In genomic region chr17:63405741-63406261, GRCh38 we compare ENCODE assay signal across 8 cellular contexts. TPM values are rescaled to one million over a fixed set of nuclear protein-coding genes. Genes with fewer than 3 reads are reported as not detected.
DNase-seq lines count a peak whose midpoint lies in the region; ATAC-seq and TF ChIP-seq lines count a peak whose summit lies in the region.

No MANE protein-coding gene starts in this region.

- TF ChIP-seq POLR2A in upper lobe of left lung (IDR thresholded peaks at IDR 0.05), result no peak

- POLR2A ChIA-PET in CD8-positive, alpha-beta memory T cell (lab: Charles Lee), result no interaction called here

- no peaks in the 10 kb centered on the region for H3K27me3 Mint-ChIP-seq in CD8-positive, alpha-beta memory T cell
- H3K27me3 Mint-ChIP-seq in activated T-helper 1 cell treated with anti-CD3 and anti-CD28 coated beads, Interleukin-12 subunit alpha, Interleukin-12 subunit beta, Interleukin-2, Interleukin-4 antibody, amounts not matched to agents 30 ng/mL and 10 ng/mL and 1 ng/mL, durations not matched to agents 14 hours and 24 hours and 36 hours (ENCODE audit: insufficient read depth), result no peaks in the 10 kb centered on the region

- no peak for TF ChIP-seq EP300 in upper lobe of left lung (IDR thresholded peaks at IDR 0.05)

- no peaks in the 10 kb centered on the region for H3K9me3 Mint-ChIP-seq in CD8-positive, alpha-beta memory T cell
- no peaks in the 10 kb centered on the region for H3K9me3 Mint-ChIP-seq in activated T-helper 1 cell treated with anti-CD3 and anti-CD28 coated beads, Interleukin-12 subunit alpha, Interleukin-12 subunit beta, Interleukin-2, Interleukin-4 antibody, amounts not matched to agents 30 ng/mL and 10 ng/mL and 1 ng/mL, durations not matched to agents 14 hours and 24 hours and 36 hours

- peak overlapping the region in 5 of 8 donors; percentile 5 to 58 (median 29) for H3K27ac Mint-ChIP-seq in CD8-positive, alpha-beta memory T cell
- no peak overlapping the region for H3K27ac Mint-ChIP-seq in activated T-helper 1 cell treated with anti-CD3 and anti-CD28 coated beads, Interleukin-12 subunit alpha, Interleukin-12 subunit beta, Interleukin-2, Interleukin-4 antibody, amounts not matched to agents 30 ng/mL and 10 ng/mL and 1 ng/mL, durations not matched to agents 14 hours and 24 hours and 36 hours

- H3K9me3 ChIP-seq in CD8-positive, alpha-beta memory T cell (ENCODE audit: low read length), result no peaks in the 10 kb centered on the region
- H3K9me3 ChIP-seq in upper lobe of left lung, result no peaks in the 10 kb centered on the region

- no peaks in the 10 kb centered on the region for H3K4me1 ChIP-seq in CD8-positive, alpha-beta memory T cell (ENCODE audit: insufficient read depth, low read length)
- peaks cover 0 to 4% (median 0%) of the 10 kb centered on the region in 4 donors for H3K4me1 ChIP-seq in upper lobe of left lung

- 75 to 76% methylated on average over 6 of the region's 6 CpGs for WGBS in upper lobe of left lung, 2 donors

- H3K4me1 Mint-ChIP-seq in CD8-positive, alpha-beta memory T cell, result peaks cover 2 to 8% (median 8%) of the 10 kb centered on the region in 3 donors
- H3K4me1 Mint-ChIP-seq in activated T-helper 1 cell treated with anti-CD3 and anti-CD28 coated beads, Interleukin-12 subunit alpha, Interleukin-12 subunit beta, Interleukin-2, Interleukin-4 antibody, amounts not matched to agents 30 ng/mL and 10 ng/mL and 1 ng/mL, durations not matched to agents 14 hours and 24 hours and 36 hours (ENCODE audit: low read depth), result peaks cover 5% of the 10 kb centered on the region

- TF ChIP-seq CTCF in upper lobe of left lung (IDR thresholded peaks at IDR 0.05), result peak; percentile 41 to 68 (median 64)

- no peak overlapping the region for H3K4me3 ChIP-seq in CD8-positive, alpha-beta memory T cell (ENCODE audit: low read length)
- no peak overlapping the region for H3K4me3 ChIP-seq in upper lobe of left lung

- in situ Hi-C loops in T47D (cut with HindIII; ENCODE audit: low pct_unique_long_range_greater_than_20kb, low sequenced_read_pairs), result no loop called here

- CTCF ChIA-PET in CD8-positive, alpha-beta memory T cell (lab: Charles Lee), result interaction anchor here (0.7 to 3.5 kb wide), 14 partner anchors 9 to 736 kb away, joined by 3 to 21 read pairs (median 5); no protein-coding TSS in a partner anchor

- peaks cover under 1 to 12% (median 3%) of the 10 kb centered on the region in 3 donors for H3K36me3 Mint-ChIP-seq in CD8-positive, alpha-beta memory T cell
- H3K36me3 Mint-ChIP-seq in activated T-helper 1 cell treated with anti-CD3 and anti-CD28 coated beads, Interleukin-12 subunit alpha, Interleukin-12 subunit beta, Interleukin-2, Interleukin-4 antibody, amounts not matched to agents 30 ng/mL and 10 ng/mL and 1 ng/mL, durations not matched to agents 14 hours and 24 hours and 36 hours (ENCODE audit: low read depth), result no peaks in the 10 kb centered on the region

- no peak overlapping the region for H3K4me3 Mint-ChIP-seq in CD8-positive, alpha-beta memory T cell
- H3K4me3 Mint-ChIP-seq in activated T-helper 1 cell treated with anti-CD3 and anti-CD28 coated beads, Interleukin-12 subunit alpha, Interleukin-12 subunit beta, Interleukin-2, Interleukin-4 antibody, amounts not matched to agents 30 ng/mL and 10 ng/mL and 1 ng/mL, durations not matched to agents 14 hours and 24 hours and 36 hours, result no peak overlapping the region

- no peaks in the 10 kb centered on the region for H3K36me3 ChIP-seq in CD8-positive, alpha-beta memory T cell (ENCODE audit: insufficient read depth, low read length)
- peaks cover 0 to 11% (median 3%) of the 10 kb centered on the region in 4 donors for H3K36me3 ChIP-seq in upper lobe of left lung

- peak; percentile 67 to 76 for ATAC-seq in upper lobe of left lung (ENCODE audit: low FRiP score in 2 of 2)

- no peaks in the 10 kb centered on the region for H3K27me3 ChIP-seq in CD8-positive, alpha-beta memory T cell (ENCODE audit: insufficient read depth, low read length, poor library complexity, severe bottlenecking)
- H3K27me3 ChIP-seq in upper lobe of left lung, result no peaks in the 10 kb centered on the region

- peak in 1 of 5 donors; percentile 18 for DNase-seq in CD8-positive, alpha-beta memory T cell
- peak; percentile 86 for DNase-seq in HCEC 1CT
- DNase-seq in NCI-H69 (lab: John Stamatoyannopoulos, UW), result peak; percentile 71
- peak; percentile 44 to 80 for DNase-seq in T47D (ENCODE audit: low read depth in 1 of 2, low spot score in 1 of 2)
- peak; percentile 76 for DNase-seq in kidney tubule cell (ENCODE audit: low spot score)
- DNase-seq in upper lobe of left lung, result no peak
- DNase-seq in activated T-helper 1 cell treated with anti-CD3 and anti-CD28 coated beads, Interleukin-12 subunit alpha, Interleukin-12 subunit beta, Interleukin-2, Interleukin-4 antibody, amounts not matched to agents 30 ng/mL and 10 ng/mL and 1 ng/mL, durations not matched to agents 14 hours and 24 hours and 36 hours (ENCODE audit: low spot score), result no peak
- DNase-seq in ureter (ENCODE audit: low spot score), result no peak

- intact Hi-C loops in activated T-helper 1 cell treated with anti-CD3 and anti-CD28 coated beads, Interleukin-12 subunit alpha, Interleukin-12 subunit beta, Interleukin-2, Interleukin-4 antibody, amounts not matched to agents 30 ng/mL and 10 ng/mL and 1 ng/mL, durations not matched to agents 14 hours and 24 hours and 36 hours (cut with micrococcal nuclease), result loop anchor here (1.0 to 2.0 kb wide), 5 partner anchors 206 to 853 kb away; no protein-coding TSS in a partner anchor

- no peak overlapping the region for H3K27ac ChIP-seq in CD8-positive, alpha-beta memory T cell (ENCODE audit: low read depth, low read length)
- H3K27ac ChIP-seq in upper lobe of left lung, result peak overlapping the region in 1 of 4 donors; percentile 10

RNA-seq across cellular contexts. Expression of gene CYB561, which starts 40.3 kb away (rescaled TPM):
- total RNA-seq in CD8-positive, alpha-beta memory T cell, result 10 to 100 TPM; 14.3 to 16.6 TPM
- polyA plus RNA-seq in CD8-positive, alpha-beta memory T cell, result 42.7 TPM
- 100 to 1,000 TPM in 1 of 6 donors, 10 to 100 TPM in 5; 53.7 to 124 (median 64.4) TPM for total RNA-seq in upper lobe of left lung
- 1.9 and 2.9 TPM in 2 replicates for total RNA-seq in activated T-helper 1 cell treated with anti-CD3 and anti-CD28 coated beads, Interleukin-12 subunit alpha, Interleukin-12 subunit beta, Interleukin-2, Interleukin-4 antibody, amounts not matched to agents 30 ng/mL and 10 ng/mL and 1 ng/mL, durations not matched to agents 14 hours and 24 hours and 36 hours
- total RNA-seq in ureter, result 70.8 TPM

Comparison
In these comparisons a context has a peak if more than half of its experiments do, and no peak if none do; other contexts are left out.
1. DNase-seq: peak in HCEC 1CT (single experiment), NCI-H69 (single experiment), T47D (2 of 2) and kidney tubule cell (single experiment); none in upper lobe of left lung (0 of 2), activated T-helper 1 cell treated with anti-CD3 and anti-CD28 coated beads, Interleukin-12 subunit alpha, Interleukin-12 subunit beta, Interleukin-2, Interleukin-4 antibody, amounts not matched to agents 30 ng/mL and 10 ng/mL and 1 ng/mL, durations not matched to agents 14 hours and 24 hours and 36 hours (single experiment) and ureter (single experiment).